1 cellular context compared by ENCODE assay signal in the genomic region with DNA sequence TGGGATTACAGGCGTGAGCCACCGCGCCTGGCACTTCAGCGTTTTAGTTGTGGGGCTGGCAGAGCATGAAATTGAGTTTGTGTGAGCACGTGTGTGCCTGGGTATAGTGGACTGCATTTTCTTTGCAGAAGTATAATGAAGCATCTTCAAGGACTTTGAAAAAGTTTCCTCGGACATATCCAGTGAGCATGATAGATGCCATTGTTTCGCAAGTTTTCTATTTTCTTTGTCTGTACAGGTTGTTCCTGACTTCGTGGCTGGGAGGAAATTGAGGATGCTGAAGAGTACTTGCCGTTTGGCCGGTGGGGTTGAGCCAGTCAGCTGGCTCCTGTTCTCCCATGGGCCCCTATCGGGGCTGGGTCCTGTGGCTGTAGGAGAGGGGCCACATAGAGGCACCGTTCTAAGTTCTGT.
A peak's percentile ranks its signal among the peaks of the same experiment; 100 is the strongest.
TF ChIP-seq lines count a peak whose summit lies in the region.

No MANE protein-coding gene starts in this region.

TF ChIP-seq in HepG2, 621 proteins besides CTCF, POLR2A, EP300 and RAD21 (continued from another document):
- TF ChIP-seq, protein P1, sequence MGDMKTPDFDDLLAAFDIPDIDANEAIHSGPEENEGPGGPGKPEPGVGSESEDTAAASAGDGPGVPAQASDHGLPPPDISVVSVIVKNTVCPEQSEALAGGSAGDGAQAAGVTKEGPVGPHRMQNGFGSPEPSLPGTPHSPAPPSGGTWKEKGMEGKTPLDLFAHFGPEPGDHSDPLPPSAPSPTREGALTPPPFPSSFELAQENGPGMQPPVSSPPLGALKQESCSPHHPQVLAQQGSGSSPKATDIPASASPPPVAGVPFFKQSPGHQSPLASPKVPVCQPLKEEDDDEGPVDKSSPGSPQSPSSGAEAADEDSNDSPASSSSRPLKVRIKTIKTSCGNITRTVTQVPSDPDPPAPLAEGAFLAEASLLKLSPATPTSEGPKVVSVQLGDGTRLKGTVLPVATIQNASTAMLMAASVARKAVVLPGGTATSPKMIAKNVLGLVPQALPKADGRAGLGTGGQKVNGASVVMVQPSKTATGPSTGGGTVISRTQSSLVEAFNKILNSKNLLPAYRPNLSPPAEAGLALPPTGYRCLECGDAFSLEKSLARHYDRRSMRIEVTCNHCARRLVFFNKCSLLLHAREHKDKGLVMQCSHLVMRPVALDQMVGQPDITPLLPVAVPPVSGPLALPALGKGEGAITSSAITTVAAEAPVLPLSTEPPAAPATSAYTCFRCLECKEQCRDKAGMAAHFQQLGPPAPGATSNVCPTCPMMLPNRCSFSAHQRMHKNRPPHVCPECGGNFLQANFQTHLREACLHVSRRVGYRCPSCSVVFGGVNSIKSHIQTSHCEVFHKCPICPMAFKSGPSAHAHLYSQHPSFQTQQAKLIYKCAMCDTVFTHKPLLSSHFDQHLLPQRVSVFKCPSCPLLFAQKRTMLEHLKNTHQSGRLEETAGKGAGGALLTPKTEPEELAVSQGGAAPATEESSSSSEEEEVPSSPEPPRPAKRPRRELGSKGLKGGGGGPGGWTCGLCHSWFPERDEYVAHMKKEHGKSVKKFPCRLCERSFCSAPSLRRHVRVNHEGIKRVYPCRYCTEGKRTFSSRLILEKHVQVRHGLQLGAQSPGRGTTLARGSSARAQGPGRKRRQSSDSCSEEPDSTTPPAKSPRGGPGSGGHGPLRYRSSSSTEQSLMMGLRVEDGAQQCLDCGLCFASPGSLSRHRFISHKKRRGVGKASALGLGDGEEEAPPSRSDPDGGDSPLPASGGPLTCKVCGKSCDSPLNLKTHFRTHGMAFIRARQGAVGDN (CRISPR knock-in tag; IDR thresholded peaks at IDR 0.05), result peak; percentile 42; the same call in 1 of the 2 replicates
- TF ChIP-seq, protein P2, sequence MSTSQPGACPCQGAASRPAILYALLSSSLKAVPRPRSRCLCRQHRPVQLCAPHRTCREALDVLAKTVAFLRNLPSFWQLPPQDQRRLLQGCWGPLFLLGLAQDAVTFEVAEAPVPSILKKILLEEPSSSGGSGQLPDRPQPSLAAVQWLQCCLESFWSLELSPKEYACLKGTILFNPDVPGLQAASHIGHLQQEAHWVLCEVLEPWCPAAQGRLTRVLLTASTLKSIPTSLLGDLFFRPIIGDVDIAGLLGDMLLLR (CRISPR knock-in tag; IDR thresholded peaks at IDR 0.05), result no peak
- peak; percentile 82; the same call in 1 of the 2 replicates for TF ChIP-seq ZBTB38 (CRISPR knock-in tag; IDR thresholded peaks at IDR 0.05)
